8 cellular contexts compared by ENCODE assay signal in genomic region chr4:88697588-88698329, GRCh38. TPM values are rescaled to one million over a fixed set of nuclear protein-coding genes. Genes with fewer than 3 reads are reported as not detected.
DNase-seq lines count a peak whose midpoint lies in the region; ATAC-seq and TF ChIP-seq lines count a peak whose summit lies in the region.

Gene NAP1L5, minus strand, starts transcription at chr4:88697829. Its CDS starts 75 bp downstream, at chr4:88697754.

- no peaks in the 10 kb centered on the region for H3K27me3 Mint-ChIP-seq in activated naive CD8-positive, alpha-beta T cell

- H3K4me1 ChIP-seq in cardiac muscle cell (ENCODE audit: low read depth), result no peaks in the 10 kb centered on the region
- no peaks in the 10 kb centered on the region for H3K4me1 ChIP-seq in upper lobe of right lung

- TF ChIP-seq CTCF in AG10803 (conservative IDR thresholded peaks at IDR 0.05; ENCODE audit: low read length) (no peak), cardiac muscle cell (IDR thresholded peaks at IDR 0.05; ENCODE audit: low read depth, low read length) (no peak), upper lobe of right lung (IDR thresholded peaks at IDR 0.05) (no peak)

- DNase-seq in AG10803 (ENCODE audit: low read depth), result peak; percentile 67
- peak; percentile 78 for DNase-seq in SK-N-DZ (ENCODE audit: low spot score)
- DNase-seq in cardiac muscle cell (ENCODE audit: low read depth in 1 of 2, low spot score in 1 of 2), result peak; percentile 35 to 85
- DNase-seq in pons (ENCODE audit: low spot score), result peak; percentile 35
- DNase-seq in upper lobe of right lung, result peak; percentile 79

- H3K9me3 ChIP-seq in cardiac muscle cell (ENCODE audit: low read depth) (no peaks in the 10 kb centered on the region), upper lobe of right lung (no peaks in the 10 kb centered on the region)

- peak within 1 kb of the TSS; percentile 74 for H3K4me3 ChIP-seq in AG10803 (ENCODE audit: low read length)
- peak within 1 kb of the TSS; percentile 44 for H3K4me3 ChIP-seq in cardiac muscle cell
- H3K4me3 ChIP-seq in upper lobe of right lung, result peak within 1 kb of the TSS; percentile 56

- no peaks in the 10 kb centered on the region for H3K9me3 Mint-ChIP-seq in activated naive CD8-positive, alpha-beta T cell (ENCODE audit: low read depth)

- intact Hi-C loops in upper lobe of right lung (cut with DNase I), result no loop called here

- H3K4me1 Mint-ChIP-seq in activated naive CD8-positive, alpha-beta T cell (ENCODE audit: low read depth), result peaks cover 17% of the 10 kb centered on the region

- no peaks in the 10 kb centered on the region for H3K27me3 ChIP-seq in cardiac muscle cell
- no peaks in the 10 kb centered on the region for H3K27me3 ChIP-seq in upper lobe of right lung

- H3K27ac ChIP-seq in cardiac muscle cell, result no peak within 1 kb of the TSS
- H3K27ac ChIP-seq in upper lobe of right lung, result peak within 1 kb of the TSS; percentile 61

- H3K36me3 ChIP-seq in cardiac muscle cell, result peaks cover under 1% of the 10 kb centered on the region
- H3K36me3 ChIP-seq in upper lobe of right lung, result no peaks in the 10 kb centered on the region

- peaks cover 16% of the 10 kb centered on the region for H3K36me3 Mint-ChIP-seq in activated naive CD8-positive, alpha-beta T cell

- H3K4me3 Mint-ChIP-seq in activated naive CD8-positive, alpha-beta T cell, result peak within 1 kb of the TSS; percentile 86

- ATAC-seq in GM19372 (IDR thresholded peaks at IDR 0.05; ENCODE audit: low read depth, unreplicated experiment) (peak; percentile 97), HG03521 (IDR thresholded peaks at IDR 0.05; ENCODE audit: unreplicated experiment) (peak; percentile 96), upper lobe of right lung (peak; percentile 91)

- H3K27ac Mint-ChIP-seq in activated naive CD8-positive, alpha-beta T cell, result peak within 1 kb of the TSS; percentile 77

RNA-seq across cellular contexts. Expression of gene NAP1L5, which starts in this region (rescaled TPM):
- 14.4 and 19.0 TPM in 2 replicates for polyA plus RNA-seq in SK-N-DZ (2014; cell fraction: cytosol; rRNA removed)
- polyA plus RNA-seq in SK-N-DZ (2014; cell fraction: nucleus; rRNA removed), result 6.1 and 6.6 TPM in 2 replicates
- total RNA-seq in cardiac muscle cell, result 3.0 and 3.2 TPM in 2 replicates
- 2.6 and 5.1 TPM in 2 replicates for polyA plus RNA-seq in cardiac muscle cell
- total RNA-seq in upper lobe of right lung, result 3.2 TPM
